In the genomic region with DNA sequence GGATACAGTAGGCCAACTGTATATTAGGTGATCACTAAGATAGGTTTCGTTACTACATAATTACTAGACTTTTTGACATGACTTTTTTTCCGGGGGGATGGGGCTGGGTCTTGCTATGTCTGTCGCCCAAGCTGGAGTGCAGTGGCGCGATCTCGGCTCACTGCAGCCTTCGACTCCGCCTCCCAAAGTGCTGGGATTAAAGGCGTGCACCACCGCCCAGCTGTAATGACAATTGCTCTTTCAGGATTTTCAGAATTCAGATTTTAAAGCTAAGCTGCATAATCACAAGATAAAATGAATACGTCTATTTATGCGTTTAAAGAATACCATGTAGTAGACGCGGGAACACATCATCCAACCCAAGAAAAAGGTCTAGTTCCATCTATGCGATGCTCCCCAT, we compare ENCODE assay signal across 9 cellular contexts. TPM values are rescaled to one million over a fixed set of nuclear protein-coding genes. Genes with fewer than 3 reads are reported as not detected.
A peak's percentile ranks its signal among the peaks of the same experiment; 100 is the strongest.
DNase-seq lines count a peak whose midpoint lies in the region; ATAC-seq, FAIRE-seq and TF ChIP-seq lines count a peak whose summit lies in the region.
"Had no signal": no experiment of that assay in that cellular context is flagged by ENCODE, and none has a peak within 500 bp of the region (broad histone marks: within the 10 kb centered on the region; RNA-seq: fewer than 3 reads in every experiment).

No MANE protein-coding gene starts in this region.

- 0 out of 2 replicates have a peak overlapping the region, but pooled peaks have one; percentile 43 for H2AFZ ChIP-seq in K562 (ENCODE audit: low read depth, low read length)

- no peak for TF ChIP-seq POLR2A in K562 (conservative IDR thresholded peaks at IDR 0.05)
- TF ChIP-seq POLR2A in uterus (IDR thresholded peaks at IDR 0.05) = no peak
- TF ChIP-seq POLR2A in H54 (IDR thresholded peaks at IDR 0.05; ENCODE audit: low read depth, low read length) = no peak

- DNase-seq in AG04449 (ENCODE audit: low read depth, low spot score) = no peak
- DNase-seq in K562 (ENCODE audit: extremely low read depth in 1 of 4, low spot score in 3 of 4) = peak in 1 of 4 experiments; percentile 63
- peak; percentile 19 for DNase-seq in lung microvascular endothelial cell (ENCODE audit: low read depth in 2 of 2)
- no peak for DNase-seq in uterus
- DNase-seq in H54 (ENCODE audit: insufficient read length, low spot score) = no peak
- no peak for DNase-seq in NOMO-1 treated with DMSO at 0.1 percent for 48 hours (lab: John Stamatoyannopoulos, UW; ENCODE audit: unreplicated experiment)

- no peaks in the 10 kb centered on the region for H3K9me3 ChIP-seq in HUES64 (ENCODE audit: insufficient read depth, low read depth, low read length)
- no peaks in the 10 kb centered on the region for H3K9me3 ChIP-seq in K562 (replicated peaks; ENCODE audit: control insufficient read depth, insufficient read depth, low read depth, low read length)
- H3K9me3 ChIP-seq in uterus = no peaks in the 10 kb centered on the region

- TF ChIP-seq CTCF in AG04449 (IDR thresholded peaks at IDR 0.05; ENCODE audit: insufficient read depth, low read length, missing control alignments) (no peak), K562 (IDR thresholded peaks at IDR 0.05 in 2 of 3, conservative IDR thresholded peaks at IDR 0.05 in 1 of 3; ENCODE audit: insufficient read depth in 2 of 3, low read depth in 1 of 3, low read length in 3 of 3) (no peak), uterus (IDR thresholded peaks at IDR 0.05) (no peak)

- TF ChIP-seq EP300 in K562 (IDR thresholded peaks at IDR 0.05; ENCODE audit: low read length) = no peak

- peaks cover 51% of the 10 kb centered on the region for H3K36me3 ChIP-seq in HUES64 (ENCODE audit: insufficient read depth, low read length)
- peaks cover 66% of the 10 kb centered on the region for H3K36me3 ChIP-seq in K562 (ENCODE audit: control insufficient read depth, insufficient read depth, low read length)
- no peaks in the 10 kb centered on the region for H3K36me3 ChIP-seq in uterus

- FAIRE-seq in K562 (lab: Jason Lieb, UNC) (no peak), H54 (lab: Jason Lieb, UNC) (no peak)

- H3K4me1 ChIP-seq in HUES64 (ENCODE audit: insufficient read depth, low read length) = peaks cover 3% of the 10 kb centered on the region
- H3K4me1 ChIP-seq in K562 (replicated peaks in 1 of 2; ENCODE audit: control insufficient read depth in 2 of 2, insufficient read depth in 2 of 2, low read length in 2 of 2) = peaks cover 21 to 31% of the 10 kb centered on the region in 2 experiments
- H3K4me1 ChIP-seq in uterus = peaks cover 0 to 5% of the 10 kb centered on the region in 2 donors

- POLR2A ChIA-PET in AG04449 (lab: Yijun Ruan, JAX) = interaction anchor here (1.9 to 2.0 kb wide), 2 partner anchors 11 to 60 kb away, joined by 7 to 17 read pairs; partner anchors contain the start of gene GTPBP4
- POLR2A ChIA-PET in K562 (lab: Yijun Ruan, JAX) = interaction anchor here (0.8 to 3.5 kb wide), 4 partner anchors 11 to 28 kb away, joined by 3 to 25 read pairs (median 6); no protein-coding TSS in a partner anchor

- H3K4me3 ChIP-seq in AG04449 (ENCODE audit: low read depth, low read length) (peak overlapping the region; percentile 95), HUES64 (ENCODE audit: low read length) (peak overlapping the region; percentile 100), K562 (peak overlapping the region; percentile 94), uterus (peak overlapping the region; percentile 82 to 92)

- H3K9ac ChIP-seq in HUES64 (ENCODE audit: low read depth, low read length) = peak overlapping the region; percentile 83
- H3K9ac ChIP-seq in K562 (ENCODE audit: insufficient read depth in 1 of 2, low read depth in 2 of 2, low read length in 2 of 2) = peak overlapping the region; percentile 89 to 97

- H3K9me1 ChIP-seq in K562 (ENCODE audit: control insufficient read depth, insufficient read depth, low read length) = peaks cover 13% of the 10 kb centered on the region

- H3K4me2 ChIP-seq in K562 (ENCODE audit: insufficient read depth, low read length) = peak overlapping the region; percentile 100

- H3K27me3 ChIP-seq in HUES64 (ENCODE audit: insufficient read depth, low read length) (no peaks in the 10 kb centered on the region), K562 (ENCODE audit: control insufficient read depth in 2 of 2, insufficient read depth in 2 of 2, low read length in 2 of 2) (no peaks in the 10 kb centered on the region), uterus (no peaks in the 10 kb centered on the region)

- CTCF ChIA-PET in AG04449 (lab: Yijun Ruan, JAX) (no interaction called here), K562 (lab: Yijun Ruan, JAX; ENCODE audit: low intra/inter-chr PET ratio) (no interaction called here)

- no peak for TF ChIP-seq RAD21 in K562 (CRISPR knock-in tag; conservative IDR thresholded peaks at IDR 0.05 in 1 of 2, IDR thresholded peaks at IDR 0.05 in 1 of 2)

- in situ Hi-C loops in K562 (cut with MboI) = no loop called here

- peaks cover 78% of the 10 kb centered on the region for H3K79me2 ChIP-seq in K562 (ENCODE audit: control insufficient read depth, insufficient read depth, low read length)

- ATAC-seq in K562 (no peak), GM18498 (IDR thresholded peaks at IDR 0.05; ENCODE audit: unreplicated experiment) (no peak)

- intact Hi-C loops in K562 (cut with micrococcal nuclease) (no loop called here), uterus (cut with DNase I; ENCODE audit: low total_unique reads) (no loop called here)

- 7% methylated on average over 15 of the region's 15 CpGs for WGBS in HUES64
- WGBS in K562 (ENCODE audit: insufficient coverage, low coverage, missing lambda C conversion rate) = 0% methylated on average over 15 of the region's 15 CpGs

- H3K27ac ChIP-seq in HUES64 (ENCODE audit: low read depth, low read length) (peak overlapping the region; percentile 100), K562 (ENCODE audit: extremely low read depth, low read depth, low read length) (peak overlapping the region; percentile 93), uterus (peak overlapping the region; percentile 99)

- BruUV-seq in K562 (replicated peaks; lab: Mats Ljungman, UMichigan) = no TSS peak

- H4K20me1 ChIP-seq in K562 (replicated peaks; ENCODE audit: control insufficient read depth, insufficient read depth, low read length) = peaks cover 46% of the 10 kb centered on the region

RNA-seq across cellular contexts. Expression of gene IDI1, which starts 1.0 kb away (rescaled TPM):
- polyA plus RNA-seq in HUES64 (2013, experiment 1 of 2) = 122 TPM
- 142 TPM for polyA plus RNA-seq in HUES64 (2013, experiment 2 of 2)
- total RNA-seq in K562 (2011; cell fraction: chromatin; rRNA removed; ENCODE audit: low replicate concordance) = 102 and 230 TPM in 2 replicates
- total RNA-seq in K562 (2011; cell fraction: nucleolus; rRNA removed) = 57.5 and 77.1 TPM in 2 replicates
- 107 and 128 TPM in 2 replicates for total RNA-seq in K562 (2011; cell fraction: nucleoplasm; rRNA removed)
- 75.0 and 75.7 TPM in 2 replicates for total RNA-seq in K562 (2014; rRNA removed)
- 143 and 163 TPM in 2 replicates for total RNA-seq in K562 (2014; rRNA removed; fragmentation: Illumina TruSeq; extraction: Trizol)
- 78.5 and 87.8 TPM in 2 replicates for total RNA-seq in K562 (2015; rRNA removed; fragmentation: Illumina TruSeq; extraction: Trizol)
- total RNA-seq in K562 (2021) = 70.0 and 75.6 TPM in 2 replicates
- 225 and 265 TPM in 2 replicates for polyA plus RNA-seq in K562 (2011; rRNA removed)
- polyA plus RNA-seq in K562 (2011; cell fraction: cytosol; rRNA removed) = 36.9 and 111 TPM in 2 replicates
- polyA plus RNA-seq in K562 (2011; cell fraction: nucleus; rRNA removed) = 76.3 and 126 TPM in 2 replicates
- polyA plus RNA-seq in K562 (2012) = 63.7 and 110 TPM in 2 replicates
- polyA plus RNA-seq in K562 (2014; fragmentation: Illumina TruSeq; extraction: Trizol) = 95.6 and 119 TPM in 2 replicates
- 100 to 1,000 TPM; 167 to 189 TPM for polyA plus RNA-seq in K562 (2014; fragmentation: Nextera tagmentation; extraction: Ambion mirVana)
- 114 and 118 TPM in 2 replicates for polyA plus RNA-seq in K562 (2014; rRNA removed)
- polyA minus RNA-seq in K562 (2011; rRNA and poly(A)+ RNA removed) = 133 and 155 TPM in 2 replicates
- 33.5 and 42.6 TPM in 2 replicates for polyA minus RNA-seq in K562 (2011; cell fraction: cytosol; rRNA and poly(A)+ RNA removed)
- polyA minus RNA-seq in K562 (2011; cell fraction: nucleus; rRNA and poly(A)+ RNA removed) = 26.9 and 57.5 TPM in 2 replicates
- total RNA-seq in lung microvascular endothelial cell = 49.0 and 56.2 TPM in 2 replicates
- 10 to 100 TPM; 10.8 to 64.2 (median 17.9) TPM for total RNA-seq in uterus

RNA-seq across cellular contexts. Expression of gene WDR37, which starts 8.2 kb away (rescaled TPM):
- polyA plus RNA-seq in HUES64 (2013, experiment 1 of 2) = 6.6 TPM
- polyA plus RNA-seq in HUES64 (2013, experiment 2 of 2) = 7.2 TPM
- 35.9 and 54.0 TPM in 2 replicates for total RNA-seq in K562 (2011; cell fraction: chromatin; rRNA removed; ENCODE audit: low replicate concordance)
- total RNA-seq in K562 (2011; cell fraction: nucleolus; rRNA removed) = 20.7 and 22.1 TPM in 2 replicates
- total RNA-seq in K562 (2011; cell fraction: nucleoplasm; rRNA removed) = 24.8 and 29.8 TPM in 2 replicates
- total RNA-seq in K562 (2014; rRNA removed) (6.7 and 7.8 TPM in 2 replicates), K562 (2014; rRNA removed; fragmentation: Illumina TruSeq; extraction: Trizol) (5.6 and 5.9 TPM in 2 replicates), K562 (2015; rRNA removed; fragmentation: Illumina TruSeq; extraction: Trizol) (7.2 and 7.5 TPM in 2 replicates), K562 (2021) (10.0 and 11.1 TPM in 2 replicates), lung microvascular endothelial cell (12.9 and 17.3 TPM in 2 replicates), uterus (10 to 100 TPM in 2 of 4 donors, 1 to 10 TPM in 2; 1.3 to 21.7 (median 11.2) TPM)
- polyA plus RNA-seq in K562 (2011; rRNA removed) (11.6 and 15.6 TPM in 2 replicates), K562 (2014; fragmentation: Illumina TruSeq; extraction: Trizol) (6.7 and 6.9 TPM in 2 replicates), K562 (2014; fragmentation: Nextera tagmentation; extraction: Ambion mirVana) (1 to 10 TPM; 2.3 TPM), K562 (2014; rRNA removed) (5.5 and 7.1 TPM in 2 replicates)
- polyA plus RNA-seq in K562 (2011; cell fraction: cytosol; rRNA removed) = 11.0 and 14.5 TPM in 2 replicates
- 34.2 and 36.8 TPM in 2 replicates for polyA plus RNA-seq in K562 (2011; cell fraction: nucleus; rRNA removed)
- 7.4 and 8.7 TPM in 2 replicates for polyA plus RNA-seq in K562 (2012)
- polyA minus RNA-seq in K562 (2011; rRNA and poly(A)+ RNA removed) = 20.9 and 21.6 TPM in 2 replicates
- 10.9 and 15.2 TPM in 2 replicates for polyA minus RNA-seq in K562 (2011; cell fraction: cytosol; rRNA and poly(A)+ RNA removed)
- 12.8 and 19.8 TPM in 2 replicates for polyA minus RNA-seq in K562 (2011; cell fraction: nucleus; rRNA and poly(A)+ RNA removed)

RNA-seq across cellular contexts. Expression of gene IDI2, which starts 22.3 kb away (rescaled TPM):
- polyA plus RNA-seq in HUES64 (2013, experiment 1 of 2) = not detected
- polyA plus RNA-seq in HUES64 (2013, experiment 2 of 2) = not detected
- not detected in 2 replicates for total RNA-seq in K562 (2011; cell fraction: chromatin; rRNA removed; ENCODE audit: low replicate concordance)
- not detected in 2 replicates for total RNA-seq in K562 (2011; cell fraction: nucleolus; rRNA removed)
- not detected in 2 replicates for total RNA-seq in K562 (2011; cell fraction: nucleoplasm; rRNA removed)
- not detected in 2 replicates for total RNA-seq in K562 (2014; rRNA removed)
- not detected in 2 replicates for total RNA-seq in K562 (2014; rRNA removed; fragmentation: Illumina TruSeq; extraction: Trizol)
- total RNA-seq in K562 (2015; rRNA removed; fragmentation: Illumina TruSeq; extraction: Trizol) = not detected in 2 replicates
- not detected in 2 replicates for total RNA-seq in K562 (2021)
- polyA plus RNA-seq in K562 (2011; rRNA removed) = not detected in 2 replicates
- polyA plus RNA-seq in K562 (2011; cell fraction: cytosol; rRNA removed) = 0.04 and 0.10 TPM in 2 replicates
- not detected in 2 replicates for polyA plus RNA-seq in K562 (2011; cell fraction: nucleus; rRNA removed)
- polyA plus RNA-seq in K562 (2012) = not detected in 2 replicates
- not detected in 2 replicates for polyA plus RNA-seq in K562 (2014; fragmentation: Illumina TruSeq; extraction: Trizol)
- polyA plus RNA-seq in K562 (2014; fragmentation: Nextera tagmentation; extraction: Ambion mirVana) = not detected
- not detected in 2 replicates for polyA plus RNA-seq in K562 (2014; rRNA removed)
- not detected in 2 replicates for polyA minus RNA-seq in K562 (2011; rRNA and poly(A)+ RNA removed)
- not detected in 2 replicates for polyA minus RNA-seq in K562 (2011; cell fraction: cytosol; rRNA and poly(A)+ RNA removed)
- not detected in 2 replicates for polyA minus RNA-seq in K562 (2011; cell fraction: nucleus; rRNA and poly(A)+ RNA removed)
- not detected in 2 replicates for total RNA-seq in lung microvascular endothelial cell
- not detected for total RNA-seq in uterus
- total RNA-seq: pulmonary artery endothelial cell had no signal

RNA-seq across cellular contexts. Expression of gene GTPBP4, which starts 59.7 kb away (rescaled TPM):
- 62.7 TPM for polyA plus RNA-seq in HUES64 (2013, experiment 1 of 2)
- 66.9 TPM for polyA plus RNA-seq in HUES64 (2013, experiment 2 of 2)
- 152 and 161 TPM in 2 replicates for total RNA-seq in K562 (2011; cell fraction: chromatin; rRNA removed; ENCODE audit: low replicate concordance)
- total RNA-seq in K562 (2011; cell fraction: nucleolus; rRNA removed) = 89.4 and 92.6 TPM in 2 replicates
- total RNA-seq in K562 (2011; cell fraction: nucleoplasm; rRNA removed) = 101 and 119 TPM in 2 replicates
- total RNA-seq in K562 (2014; rRNA removed) (139 and 155 TPM in 2 replicates), K562 (2014; rRNA removed; fragmentation: Illumina TruSeq; extraction: Trizol) (147 and 176 TPM in 2 replicates), K562 (2015; rRNA removed; fragmentation: Illumina TruSeq; extraction: Trizol) (119 and 121 TPM in 2 replicates), K562 (2021) (113 and 128 TPM in 2 replicates), lung microvascular endothelial cell (16.3 and 23.4 TPM in 2 replicates), uterus (10 to 100 TPM; 10.5 to 49.0 (median 20.1) TPM)
- polyA plus RNA-seq in K562 (2011; rRNA removed) (63.2 and 79.0 TPM in 2 replicates), K562 (2014; fragmentation: Illumina TruSeq; extraction: Trizol) (102 and 118 TPM in 2 replicates), K562 (2014; fragmentation: Nextera tagmentation; extraction: Ambion mirVana) (100 to 1,000 TPM in 1 of 2 experiments, 10 to 100 TPM in 1; 88.2 to 128 TPM), K562 (2014; rRNA removed) (135 TPM in 2 replicates)
- polyA plus RNA-seq in K562 (2011; cell fraction: cytosol; rRNA removed) = 23.3 and 31.7 TPM in 2 replicates
- 66.4 and 72.5 TPM in 2 replicates for polyA plus RNA-seq in K562 (2011; cell fraction: nucleus; rRNA removed)
- 54.3 and 75.5 TPM in 2 replicates for polyA plus RNA-seq in K562 (2012)
- polyA minus RNA-seq in K562 (2011; rRNA and poly(A)+ RNA removed) = 51.2 and 60.2 TPM in 2 replicates
- polyA minus RNA-seq in K562 (2011; cell fraction: cytosol; rRNA and poly(A)+ RNA removed) = 24.7 and 30.6 TPM in 2 replicates
- polyA minus RNA-seq in K562 (2011; cell fraction: nucleus; rRNA and poly(A)+ RNA removed) = 42.3 and 61.3 TPM in 2 replicates

Comparison
In these comparisons a context has a peak if more than half of its experiments do, and no peak if none do; other contexts are left out.
1. DNase-seq: peak in lung microvascular endothelial cell (2 of 2); none in AG04449 (single experiment), uterus (0 of 2), H54 (single experiment) and NOMO-1 treated with DMSO at 0.1 percent for 48 hours (single experiment).
2. Peak in every context shown above with its lines, with median percentiles within 50 percentile points of each other: H3K4me3 ChIP-seq and H3K27ac ChIP-seq.